Comparison of ENCODE assay signal across 8 cellular contexts in the genomic region with DNA sequence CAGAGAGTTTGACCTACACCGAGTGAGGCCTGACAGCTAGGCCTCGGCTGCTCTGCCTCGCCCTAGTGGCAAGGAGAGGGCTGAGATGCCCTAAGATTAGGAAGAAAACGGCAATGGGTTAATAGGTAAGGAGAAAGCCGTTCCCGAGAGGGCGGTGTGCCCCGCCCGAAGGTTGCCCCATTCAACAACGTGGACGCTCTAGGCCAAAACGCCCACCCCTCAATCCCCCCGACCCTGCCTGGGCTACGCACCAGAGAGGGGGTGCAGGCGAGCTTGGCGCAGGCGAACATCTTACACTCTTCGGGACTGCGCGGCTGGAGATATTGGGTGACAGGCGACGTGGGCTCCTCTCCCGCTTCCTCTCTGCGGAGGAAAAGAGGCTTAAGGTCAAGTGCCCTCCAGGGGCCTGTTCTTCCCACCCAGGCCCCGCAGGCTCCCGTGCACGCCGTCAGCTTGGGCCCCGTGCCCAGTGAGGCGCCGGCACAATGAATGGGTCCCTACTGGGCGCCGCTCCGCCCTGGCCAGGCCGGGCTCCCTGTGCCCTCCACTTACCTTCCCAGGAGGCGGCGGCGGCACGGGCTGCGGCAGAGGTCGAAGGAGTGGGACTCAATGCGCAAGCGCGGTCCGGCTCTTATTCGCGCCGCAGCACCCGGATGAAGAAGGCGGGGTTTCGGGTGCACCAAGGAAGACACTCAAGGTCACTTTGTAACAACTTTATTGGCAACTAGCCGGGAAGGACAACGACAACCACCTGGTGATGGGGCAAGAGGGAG. TPM values are rescaled to one million over a fixed set of nuclear protein-coding genes. Genes with fewer than 3 reads are reported as not detected.
A peak's percentile ranks its signal among the peaks of the same experiment; 100 is the strongest.
DNase-seq lines count a peak whose midpoint lies in the region; ATAC-seq and TF ChIP-seq lines count a peak whose summit lies in the region.

A gene (minus strand): TSS at position 607 of the 773 bp plus-strand sequence. CDS start 317 bp downstream, at position 290.

- peaks cover 2% of the 10 kb centered on the region for H3K4me1 ChIP-seq in fibroblast of lung (ENCODE audit: control insufficient read depth, extremely low read depth, insufficient read depth, low read length)

- H3K4me3 Mint-ChIP-seq in naive thymus-derived CD8-positive, alpha-beta T cell: peak within 1 kb of the TSS; percentile 81 to 98 (median 92)

- peaks cover 0 to 6% (median 2%) of the 10 kb centered on the region in 9 donors for H3K9me3 Mint-ChIP-seq in naive thymus-derived CD8-positive, alpha-beta T cell

- H3K9ac ChIP-seq in fibroblast of lung (ENCODE audit: insufficient read depth, low read length): peak within 1 kb of the TSS; percentile 78

- H3K4me1 Mint-ChIP-seq in naive thymus-derived CD8-positive, alpha-beta T cell: peaks cover 14 to 32% (median 25%) of the 10 kb centered on the region in 4 donors

- peaks cover 32% of the 10 kb centered on the region for H3K79me2 ChIP-seq in fibroblast of lung (ENCODE audit: control insufficient read depth, insufficient read depth, low read length)

- peak; percentile 92 for ATAC-seq in GM21825 (IDR thresholded peaks at IDR 0.05; ENCODE audit: unreplicated experiment)
- ATAC-seq in naive thymus-derived CD8-positive, alpha-beta T cell: peak; percentile 85 to 86

- peak within 1 kb of the TSS; percentile 80 for H3K4me2 ChIP-seq in fibroblast of lung (ENCODE audit: extremely low read depth, insufficient read depth, low read length)

- no peaks in the 10 kb centered on the region for H4K20me1 ChIP-seq in fibroblast of lung (ENCODE audit: control insufficient read depth, extremely low read depth, insufficient read depth, low read length)

- peaks cover 6% of the 10 kb centered on the region for H3K36me3 ChIP-seq in fibroblast of lung (ENCODE audit: control insufficient read depth, insufficient read depth, low read length)

- peak within 1 kb of the TSS; percentile 67 for H3K27ac ChIP-seq in fibroblast of lung (ENCODE audit: insufficient read depth, low read length)

- DNase-seq in Daoy (ENCODE audit: low read depth): peak; percentile 96
- peak; percentile 98 to 99 for DNase-seq in Kasumi-1 (lab: John Stamatoyannopoulos, UW)
- peak; percentile 98 for DNase-seq in RPMI8226
- DNase-seq in activated T-helper 1 cell treated with anti-CD3 and anti-CD28 coated beads, Interleukin-2, amount 50 U/mL, for 16 hours (ENCODE audit: low read depth in 1 of 2, low spot score in 1 of 2): peak; percentile 78 to 83
- peak; percentile 91 to 96 for DNase-seq in fibroblast of lung (ENCODE audit: low read depth in 2 of 2)
- DNase-seq in naive thymus-derived CD8-positive, alpha-beta T cell: peak; percentile 82 to 95 (median 88)
- peak; percentile 79 to 90 (median 84) for DNase-seq in stimulated activated naive CD4-positive, alpha-beta T cell (lab: John Stamatoyannopoulos, UW)

- no peaks in the 10 kb centered on the region for H3K9me3 ChIP-seq in fibroblast of lung (ENCODE audit: control insufficient read depth, insufficient read depth, low read depth, low read length)

- peak within 1 kb of the TSS; percentile 85 to 99 (median 94) for H3K27ac Mint-ChIP-seq in naive thymus-derived CD8-positive, alpha-beta T cell

- peak; percentile 20 to 26 for TF ChIP-seq CTCF in fibroblast of lung (conservative IDR thresholded peaks at IDR 0.05 in 1 of 2, IDR thresholded peaks at IDR 0.05 in 1 of 2; ENCODE audit: low read depth in 1 of 2, low read length in 2 of 2)

- peaks cover 9 to 41% (median 12%) of the 10 kb centered on the region in 3 donors for H3K36me3 Mint-ChIP-seq in naive thymus-derived CD8-positive, alpha-beta T cell

- H3K4me3 ChIP-seq in fibroblast of lung (replicated peaks in 1 of 4; ENCODE audit: control extremely low read depth in 1 of 4, insufficient read depth in 1 of 4, low read depth in 3 of 4, low read length in 4 of 4): peak within 1 kb of the TSS; percentile 73 to 94 (median 80)

- no peaks in the 10 kb centered on the region for H3K27me3 Mint-ChIP-seq in naive thymus-derived CD8-positive, alpha-beta T cell

- POLR2A ChIA-PET in naive thymus-derived CD8-positive, alpha-beta T cell (lab: Charles Lee): interaction anchor here (1.1 to 2.7 kb wide), 2 partner anchors 10 to 13 kb away, joined by 3 to 19 read pairs; a partner anchor contains a TSS

- no peaks in the 10 kb centered on the region for H3K27me3 ChIP-seq in fibroblast of lung (ENCODE audit: control insufficient read depth, insufficient read depth, low read length)

- peak within 1 kb of the TSS; percentile 95 for H2AFZ ChIP-seq in fibroblast of lung (ENCODE audit: low read length)

RNA-seq across cellular contexts. Expression of the gene that starts here (rescaled TPM):
- total RNA-seq in Daoy (2014; rRNA removed; shearing (Covaris generic)): 308 and 310 TPM in 2 replicates
- 63.9 and 74.0 TPM in 2 replicates for total RNA-seq in fibroblast of lung
- polyA plus RNA-seq in fibroblast of lung: 499 and 505 TPM in 2 replicates
- polyA plus RNA-seq in fibroblast of lung (2012): 304 and 420 TPM in 2 replicates
- 70.6 and 122 TPM in 2 replicates for polyA minus RNA-seq in fibroblast of lung (ENCODE audit: low replicate concordance)
- 10 to 100 TPM; 77.6 to 83.9 TPM for total RNA-seq in naive thymus-derived CD8-positive, alpha-beta T cell
- 100 to 1,000 TPM; 363 to 420 (median 406) TPM for polyA plus RNA-seq in naive thymus-derived CD8-positive, alpha-beta T cell

Comparison
In these comparisons a context has a peak if more than half of its experiments do, and no peak if none do; other contexts are left out.
1. Peak in every context shown above with its lines: DNase-seq, ATAC-seq, H3K4me3 ChIP-seq and H3K27ac ChIP-seq.